8 cellular contexts compared by ENCODE assay signal in the genomic region with DNA sequence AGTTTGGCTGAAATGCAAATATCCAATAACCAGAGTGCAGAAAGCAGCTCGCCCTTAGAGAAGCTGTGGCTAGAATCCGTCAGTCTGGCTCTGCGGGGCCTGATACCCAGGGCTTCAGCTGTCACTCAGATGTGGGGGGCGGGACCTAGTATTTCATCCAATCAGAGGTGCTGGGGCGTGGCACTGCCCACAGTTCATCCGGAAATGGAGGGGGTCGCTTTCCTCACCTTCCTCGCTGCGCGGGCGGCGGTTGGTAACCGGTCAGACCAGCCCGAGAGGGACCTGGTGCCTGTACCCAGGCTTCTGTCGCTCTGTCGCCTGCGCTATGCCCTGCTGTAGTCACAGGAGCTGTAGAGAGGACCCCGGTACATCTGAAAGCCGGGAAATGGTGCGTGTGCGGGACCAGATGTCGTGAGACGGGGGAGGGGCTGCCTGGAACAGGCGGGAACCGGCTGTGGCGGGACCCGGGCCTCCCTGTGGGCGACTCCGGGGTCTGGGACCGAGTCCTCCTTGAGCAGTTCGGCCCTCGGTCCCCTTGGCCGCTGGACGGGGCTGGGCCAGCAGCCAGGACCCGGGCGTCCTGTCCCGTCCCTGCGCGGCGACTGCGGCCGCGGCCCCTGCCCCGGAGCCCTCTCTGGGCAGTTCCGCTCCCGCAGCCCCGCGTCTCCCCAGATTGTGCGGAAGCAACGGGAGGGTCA. TPM values are rescaled to one million over a fixed set of nuclear protein-coding genes. Genes with fewer than 3 reads are reported as not detected.
A peak's percentile ranks its signal among the peaks of the same experiment; 100 is the strongest.
DNase-seq lines count a peak whose midpoint lies in the region; ATAC-seq and TF ChIP-seq lines count a peak whose summit lies in the region.

A gene (plus strand): TSS at position 222 of the 698 bp plus-strand sequence. CDS start 104 bp downstream, at position 326.

- H3K23ac ChIP-seq in trophoblast cell (ENCODE audit: low read length): no peak within 1 kb of the TSS

- H3K27me3 ChIP-seq in trophoblast cell (ENCODE audit: insufficient read depth, low read length) (no peaks in the 10 kb centered on the region), tibial nerve (no peaks in the 10 kb centered on the region)

- H3K36me3 Mint-ChIP-seq in T-cell: peaks cover 5% of the 10 kb centered on the region

- H3K18ac ChIP-seq in trophoblast cell (ENCODE audit: low read length): peak within 1 kb of the TSS; percentile 82

- H2BK120ac ChIP-seq in trophoblast cell (ENCODE audit: insufficient read depth, low read length, poor library complexity): peak within 1 kb of the TSS; percentile 65

- intact Hi-C loops in cardiac septum (cut with DNase I): loop anchor here (1.0 to 5.0 kb wide), 2 partner anchors 37 to 63 kb away; no protein-coding TSS in a partner anchor

- H4K91ac ChIP-seq in trophoblast cell (ENCODE audit: low read depth, low read length): peak within 1 kb of the TSS; percentile 88

- H3K4me1 Mint-ChIP-seq in T-cell: peaks cover 47 to 48% (median 47%) of the 10 kb centered on the region in 3 donors

- peak within 1 kb of the TSS; percentile 57 for H2AFZ ChIP-seq in trophoblast cell (ENCODE audit: insufficient read depth, low read length, poor library complexity)

- H4K12ac ChIP-seq in trophoblast cell (ENCODE audit: low read depth, low read length): peak within 1 kb of the TSS; percentile 76

- H3K4ac ChIP-seq in trophoblast cell (ENCODE audit: low read depth, low read length): peak within 1 kb of the TSS; percentile 55

- H3K27ac Mint-ChIP-seq in T-cell: peak within 1 kb of the TSS; percentile 95 to 99

- whole genome bisulfite sequencing in adipose tissue, 3 donors: 0% methylated on average over 41 to 50 of the region's 50 CpGs
- WGBS in trophoblast cell (ENCODE audit: extremely low coverage, insufficient coverage, insufficient read length): no CpG with 5 or more reads among the region's 50 CpGs
- 0% methylated on average over 24 to 42 of the region's 50 CpGs for WGBS in tibial nerve, 2 donors

- CTCF ChIA-PET in T-cell (lab: Charles Lee): interaction anchor here (0.6 to 3.3 kb wide), 17 partner anchors 18 to 747 kb away, joined by 3 to 70 read pairs (median 8); a partner anchor contains a TSS

- peak within 1 kb of the TSS; percentile 82 for H3K14ac ChIP-seq in trophoblast cell (ENCODE audit: low read length)

- H3K4me1 ChIP-seq in trophoblast cell (ENCODE audit: control insufficient read depth in 1 of 2, insufficient read depth in 2 of 2, low read length in 2 of 2) (peaks cover 0 to 7% of the 10 kb centered on the region in 2 experiments), tibial nerve (peaks cover 0 to 26% (median 13%) of the 10 kb centered on the region in 4 donors)

- H4K8ac ChIP-seq in trophoblast cell (ENCODE audit: low read depth, low read length): peak within 1 kb of the TSS; percentile 85

- TF ChIP-seq CTCF in GM13976 (IDR thresholded peaks at IDR 0.05; ENCODE audit: borderline replicate concordance, control extremely low read depth, extremely low read depth, insufficient read depth, missing control alignments) (no peak), tibial nerve (IDR thresholded peaks at IDR 0.05) (no peak)

- peaks cover 6% of the 10 kb centered on the region for H3K79me1 ChIP-seq in trophoblast cell (ENCODE audit: low read length)

- peak within 1 kb of the TSS; percentile 85 for H3K4me3 ChIP-seq in trophoblast cell (ENCODE audit: low read depth, low read length)
- peak within 1 kb of the TSS; percentile 83 to 97 (median 91) for H3K4me3 ChIP-seq in tibial nerve

- peak within 1 kb of the TSS; percentile 100 for H3K4me2 ChIP-seq in trophoblast cell (ENCODE audit: low read length)

- peak; percentile 95 for DNase-seq in GM13976 (ENCODE audit: low spot score)
- peak; percentile 56 for DNase-seq in NCI-H1436 treated with DMSO at 0.1 percent for 48 hours (lab: John Stamatoyannopoulos, UW)
- peak; percentile 76 to 95 (median 90) for DNase-seq in T-cell
- peak; percentile 96 for DNase-seq in cardiac septum (ENCODE audit: low spot score)
- DNase-seq in trophoblast cell: peak; percentile 97 to 98
- peak; percentile 96 to 99 for DNase-seq in tibial nerve (ENCODE audit: low spot score in 2 of 2)

- H3K9ac ChIP-seq in trophoblast cell (ENCODE audit: low read length): peak within 1 kb of the TSS; percentile 91

- H2AK5ac ChIP-seq in trophoblast cell (ENCODE audit: low read length): no peak within 1 kb of the TSS

- peaks cover 5% of the 10 kb centered on the region for H3K79me2 ChIP-seq in trophoblast cell (ENCODE audit: control insufficient read depth, insufficient read depth, low read length, poor library complexity)

- H3K9me3 Mint-ChIP-seq in T-cell: no peaks in the 10 kb centered on the region

- H3K4me3 Mint-ChIP-seq in T-cell: peak within 1 kb of the TSS; percentile 98

- peak in 1 of 2 donors; percentile 90 for TF ChIP-seq EP300 in tibial nerve (IDR thresholded peaks at IDR 0.05)

- H2BK5ac ChIP-seq in trophoblast cell (ENCODE audit: low read depth, low read length, poor library complexity): peak within 1 kb of the TSS; percentile 62

- POLR2A ChIA-PET in T-cell (lab: Charles Lee): interaction anchor here in 1 of 2 donors (0.6 kb wide), 2 partner anchors 1240 to 1420 kb away, joined by 3 to 4 read pairs; no protein-coding TSS in a partner anchor

- ATAC-seq in HG02852 (IDR thresholded peaks at IDR 0.05; ENCODE audit: unreplicated experiment): peak; percentile 86
- peak; percentile 89 to 94 (median 91) for ATAC-seq in T-cell (replicated peaks in 1 of 4)

- H3K36me3 ChIP-seq in trophoblast cell (ENCODE audit: control insufficient read depth in 1 of 2, insufficient read depth in 2 of 2, low read length in 2 of 2) (peaks cover 0 to 4% of the 10 kb centered on the region in 2 experiments), tibial nerve (peaks cover 0 to 6% (median 0%) of the 10 kb centered on the region in 3 donors)

- no peaks in the 10 kb centered on the region for H3K27me3 Mint-ChIP-seq in T-cell

- TF ChIP-seq POLR2A in tibial nerve (IDR thresholded peaks at IDR 0.05): peak; percentile 60 to 81

- no peaks in the 10 kb centered on the region for H3K9me3 ChIP-seq in trophoblast cell (ENCODE audit: insufficient read depth, low read depth, low read length)
- no peaks in the 10 kb centered on the region for H3K9me3 ChIP-seq in tibial nerve

- H3K27ac ChIP-seq in adipose tissue (ENCODE audit: low read depth, low read length): peak within 1 kb of the TSS; percentile 79
- peak within 1 kb of the TSS; percentile 82 for H3K27ac ChIP-seq in trophoblast cell (ENCODE audit: low read depth, low read length)
- H3K27ac ChIP-seq in tibial nerve: peak within 1 kb of the TSS; percentile 81 to 98 (median 98)

- H2BK12ac ChIP-seq in trophoblast cell (ENCODE audit: low read length): no peak within 1 kb of the TSS

- in situ Hi-C loops in GM13976 (cut with MboI; ENCODE audit: low sequenced_read_pairs, unreplicated experiment): no loop called here

RNA-seq across cellular contexts. Expression of the gene that starts here (rescaled TPM):
- total RNA-seq in T-cell: 10 to 100 TPM; 17.2 to 19.7 (median 18.4) TPM
- 1 to 10 TPM; 3.7 to 6.2 (median 4.4) TPM for polyA plus RNA-seq in adipose tissue
- total RNA-seq in cardiac septum: 5.1 TPM
- 4.1 and 4.2 TPM in 2 replicates for polyA plus RNA-seq in trophoblast cell (2013)
- 10 to 100 TPM; 14.9 to 18.6 (median 17.7) TPM for total RNA-seq in tibial nerve

Comparison
In these comparisons a context has a peak if more than half of its experiments do, and no peak if none do; other contexts are left out.
1. Peak in every context shown above with its lines: DNase-seq, ATAC-seq, H3K4me3 ChIP-seq and H3K27ac ChIP-seq.